ENCODE assay signal across 23 cellular contexts in genomic region chr1:233132445-233132844, GRCh38.
"Had no signal": no experiment of that assay in that cellular context is flagged by ENCODE, and none has a peak within 500 bp of the region (broad histone marks: within the 10 kb centered on the region; RNA-seq: fewer than 3 reads in every experiment).

No MANE protein-coding gene starts in this region.

- H3K9me3 Mint-ChIP-seq: activated CD4-positive, alpha-beta T cell treated with anti-CD3 and anti-CD28 coated beads, Interleukin-2, amount 10 ng/mL, durations not matched to agents 24 days and 14 days; activated naive CD4-positive, alpha-beta T cell treated with anti-CD3 and anti-CD28 coated beads for 36 hours; activated T-cell treated with anti-CD3 and anti-CD28 coated beads, Interleukin-2, amount 50 U/mL, for 4 hours; T-helper 1 cell treated with Interleukin-12 subunit alpha and Interleukin-12 subunit beta and Interleukin-4 antibody, amounts not matched to agents 30 μg/mL and 1 μg/mL, for 36 hours had no signal

- H3K27ac Mint-ChIP-seq: activated B cell treated with CpG ODN at 0.5 μM for 24 hours; activated CD4-positive, alpha-beta T cell treated with anti-CD3 and anti-CD28 coated beads, Interleukin-2, amount 10 ng/mL, durations not matched to agents 24 days and 14 days; activated CD8-positive, alpha-beta memory T cell treated with anti-CD3 and anti-CD28 coated beads, Interleukin-2, amount 10 ng/mL, durations not matched to agents 7 days and 5 days; activated naive CD4-positive, alpha-beta T cell treated with anti-CD3 and anti-CD28 coated beads for 36 hours; activated naive CD8-positive, alpha-beta T cell; T-helper 1 cell treated with Interleukin-12 subunit alpha and Interleukin-12 subunit beta and Interleukin-4 antibody, amounts not matched to agents 30 μg/mL and 1 μg/mL, for 36 hours had no signal

- H3K4me3 Mint-ChIP-seq: activated B cell treated with CpG ODN at 0.5 μM for 24 hours; activated CD4-positive, alpha-beta T cell treated with anti-CD3 and anti-CD28 coated beads, Interleukin-2, amount 10 ng/mL, durations not matched to agents 24 days and 14 days; activated CD8-positive, alpha-beta memory T cell treated with anti-CD3 and anti-CD28 coated beads, Interleukin-2, amount 10 ng/mL, durations not matched to agents 7 days and 5 days; activated naive CD4-positive, alpha-beta T cell treated with anti-CD3 and anti-CD28 coated beads for 36 hours; activated naive CD8-positive, alpha-beta T cell; activated T-cell treated with anti-CD3 and anti-CD28 coated beads, Interleukin-2, amount 50 U/mL, for 4 hours; brain; T-helper 1 cell treated with Interleukin-12 subunit alpha and Interleukin-12 subunit beta and Interleukin-4 antibody, amounts not matched to agents 30 μg/mL and 1 μg/mL, for 36 hours had no signal

- H3K36me3 ChIP-seq: cardiac muscle cell, SJSA1 had no signal

- H3K27me3 Mint-ChIP-seq: activated B cell treated with CpG ODN at 0.5 μM for 24 hours; activated CD4-positive, alpha-beta T cell treated with anti-CD3 and anti-CD28 coated beads, Interleukin-2, amount 10 ng/mL, durations not matched to agents 24 days and 14 days; activated CD8-positive, alpha-beta memory T cell treated with anti-CD3 and anti-CD28 coated beads, Interleukin-2, amount 10 ng/mL, durations not matched to agents 7 days and 5 days; activated naive CD8-positive, alpha-beta T cell had no signal

- H3K27ac ChIP-seq: cardiac muscle cell, PC-9, SJSA1 had no signal

- H3K4me1 Mint-ChIP-seq: activated B cell treated with CpG ODN at 0.5 μM for 24 hours; activated CD4-positive, alpha-beta T cell treated with anti-CD3 and anti-CD28 coated beads, Interleukin-2, amount 10 ng/mL, durations not matched to agents 24 days and 14 days; activated CD8-positive, alpha-beta memory T cell treated with anti-CD3 and anti-CD28 coated beads, Interleukin-2, amount 10 ng/mL, durations not matched to agents 7 days and 5 days had no signal

- H3K4me1 ChIP-seq: SJSA1 had no signal

- DNase-seq: activated B cell treated with CpG ODN at 0.5 μM for 24 hours; activated CD4-positive, alpha-beta T cell treated with anti-CD3 and anti-CD28 coated beads for 1 hour; activated CD4-positive, alpha-beta T cell treated with anti-CD3 and anti-CD28 coated beads, Interleukin-2, amount 10 ng/mL, durations not matched to agents 24 days and 14 days; activated CD4-positive, alpha-beta T cell treated with anti-CD3 and anti-CD28 coated beads, Interleukin-2, amount 50 U/mL, for 48 hours; activated CD8-positive, alpha-beta memory T cell treated with anti-CD3 and anti-CD28 coated beads, Interleukin-2, amount 10 ng/mL, durations not matched to agents 7 days and 5 days; activated gamma-delta T cell; activated naive CD4-positive, alpha-beta T cell treated with anti-CD3 and anti-CD28 coated beads for 36 hours; activated T-cell treated with anti-CD3 and anti-CD28 coated beads, Interleukin-2, amount 50 U/mL, for 4 hours; amygdala; KG1; NCI-H1048; NCI-H146; NCI-H187 treated with DMSO at 0.1 percent for 48 hours; NCI-H2081 treated with DMSO at 0.1 percent for 48 hours; NCI-H446; NCI-H524; PC-9 had no signal

- H2AFZ ChIP-seq: PC-9 had no signal

- H3K27me3 ChIP-seq: cardiac muscle cell, SJSA1 had no signal

- FAIRE-seq: astrocyte had no signal

- H3K9me3 ChIP-seq: SJSA1 had no signal

- H3K4me3 ChIP-seq: cardiac muscle cell, PC-9, SJSA1 had no signal

- H3K4me2 ChIP-seq: PC-9 had no signal
